ENCODE assay signal across 1 cellular context in genomic region chr2:113308784-113309183, GRCh38. TPM values are rescaled to one million over a fixed set of nuclear protein-coding genes. Genes with fewer than 3 reads are reported as not detected.
"Had no signal": no experiment of that assay in that cellular context is flagged by ENCODE, and none has a peak within 500 bp of the region (broad histone marks: within the 10 kb centered on the region; RNA-seq: fewer than 3 reads in every experiment).

No MANE protein-coding gene starts in this region.

RNA-seq across cellular contexts. Expression of gene PAX8, which starts 30.1 kb away (rescaled TPM):
- total RNA-seq: smooth muscle cell had no signal
- polyA plus RNA-seq: smooth muscle cell had no signal
